17 cellular contexts compared by ENCODE assay signal in the genomic region with DNA sequence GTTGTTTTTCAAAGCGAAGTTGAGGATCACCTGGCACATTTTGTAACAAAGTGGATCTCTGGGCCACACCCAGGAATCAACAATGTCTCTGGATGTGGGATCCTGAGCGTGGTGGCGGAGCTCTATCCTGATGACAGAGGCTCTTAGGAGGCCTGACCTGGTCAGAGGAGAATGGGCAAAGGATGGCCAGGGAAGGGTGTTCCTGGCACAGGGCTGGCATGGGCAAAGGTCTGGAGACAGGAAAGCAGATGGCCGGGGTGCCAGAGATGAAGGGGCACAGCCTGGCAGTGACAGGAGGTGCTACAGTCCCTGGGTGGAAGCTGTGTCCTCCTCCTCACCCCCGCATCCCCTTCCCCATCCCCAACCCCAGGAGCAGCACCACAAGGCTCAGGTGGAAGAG. TPM values are rescaled to one million over a fixed set of nuclear protein-coding genes. Genes with fewer than 3 reads are reported as not detected.
DNase-seq lines count a peak whose midpoint lies in the region; ATAC-seq and TF ChIP-seq lines count a peak whose summit lies in the region.
"Had no signal": no experiment of that assay in that cellular context is flagged by ENCODE, and none has a peak within 500 bp of the region (broad histone marks: within the 10 kb centered on the region; RNA-seq: fewer than 3 reads in every experiment).

No MANE protein-coding gene starts in this region.

- DNase-seq in CD14-positive monocyte (ENCODE audit: low spot score) (no peak), left lobe of liver (ENCODE audit: low spot score) (peak; percentile 61), substantia nigra (lab: John Stamatoyannopoulos, UW) (no peak), cerebellum (ENCODE audit: low spot score) (no peak), lower lobe of right lung (no peak), NCI-H1048 (lab: John Stamatoyannopoulos, UW) (no peak)
- DNase-seq: NCI-H1417, NCI-H2029, NCI-H2171 treated with DMSO at 0.1 percent for 48 hours, NCI-H748 treated with DMSO at 0.1 percent for 48 hours, OCI-M1, RPMI8226 had no signal

- H3K4me1 ChIP-seq in lower lobe of right lung = peaks cover 14% of the 10 kb centered on the region
- H3K4me1 ChIP-seq: BLaER1 had no signal

- H3K36me3 Mint-ChIP-seq in CD14-positive monocyte = peaks cover 51 to 77% of the 10 kb centered on the region in 2 donors

- peaks cover 16% of the 10 kb centered on the region for H3K4me1 Mint-ChIP-seq in CD14-positive monocyte
- H3K4me1 Mint-ChIP-seq: GM23338 had no signal

- peak overlapping the region; percentile 79 to 94 (median 86) for H3K27ac Mint-ChIP-seq in CD14-positive monocyte
- H3K27ac Mint-ChIP-seq: GM23338 had no signal

- H3K9me3 Mint-ChIP-seq in CD14-positive monocyte = no peaks in the 10 kb centered on the region
- H3K9me3 Mint-ChIP-seq: GM23338 had no signal

- H3K27ac ChIP-seq in angular gyrus (ENCODE audit: low read depth, low read length) (peak overlapping the region; percentile 4), substantia nigra (ENCODE audit: low read depth, low read length, poor library complexity, severe bottlenecking) (peak overlapping the region; percentile 84), lower lobe of right lung (no peak overlapping the region)
- H3K27ac ChIP-seq: BLaER1 had no signal

- peak overlapping the region; percentile 20 to 66 for H3K4me3 Mint-ChIP-seq in CD14-positive monocyte
- H3K4me3 Mint-ChIP-seq: GM23338 had no signal

- TF ChIP-seq CTCF in CD14-positive monocyte (IDR thresholded peaks at IDR 0.05) (no peak), lower lobe of right lung (IDR thresholded peaks at IDR 0.05) (no peak)

- H3K36me3 ChIP-seq in lower lobe of right lung = peaks cover 87% of the 10 kb centered on the region

- no peak overlapping the region for H3K4me3 ChIP-seq in lower lobe of right lung
- H3K4me3 ChIP-seq: BLaER1, GM12878, GM23338 had no signal

- H3K9me3 ChIP-seq in lower lobe of right lung = no peaks in the 10 kb centered on the region
- H3K9me3 ChIP-seq: BLaER1 had no signal

- ATAC-seq in left lobe of liver = peak; percentile 82
- no peak for ATAC-seq in lower lobe of right lung
- ATAC-seq: GM12878, GM23338, HCT116 had no signal

- H3K27me3 ChIP-seq in lower lobe of right lung (ENCODE audit: low read depth) = no peaks in the 10 kb centered on the region
- H3K27me3 ChIP-seq: BLaER1 had no signal

- intact Hi-C loops in CD14-positive monocyte (cut with micrococcal nuclease) = no loop called here
- intact Hi-C loops in lower lobe of right lung (cut with DNase I) = no loop called here

- peaks cover 0 to 3% (median 0%) of the 10 kb centered on the region in 3 donors for H3K27me3 Mint-ChIP-seq in CD14-positive monocyte (ENCODE audit: low read depth in 3 of 3)

RNA-seq across cellular contexts. Expression of a gene that starts 20.0 kb away (rescaled TPM):
- polyA plus RNA-seq in CD14-positive monocyte = 10 to 100 TPM; 26.3 to 30.3 TPM
- total RNA-seq in left lobe of liver (45.0 TPM), cerebellum (36.8 TPM), lower lobe of right lung (72.2 TPM)

RNA-seq across cellular contexts. Expression of a gene that starts 25.8 kb away (rescaled TPM):
- 10 to 100 TPM; 44.5 to 53.1 TPM for polyA plus RNA-seq in CD14-positive monocyte
- total RNA-seq in left lobe of liver (70.8 TPM), cerebellum (24.5 TPM), lower lobe of right lung (84.5 TPM)

RNA-seq across cellular contexts. Expression of a gene that starts 34.0 kb away (rescaled TPM):
- 10 to 100 TPM; 31.7 to 74.0 TPM for polyA plus RNA-seq in CD14-positive monocyte
- total RNA-seq in left lobe of liver (50.9 TPM), cerebellum (17.2 TPM), lower lobe of right lung (46.8 TPM)

RNA-seq across cellular contexts. Expression of a gene that starts 59.0 kb away (rescaled TPM):
- polyA plus RNA-seq in CD14-positive monocyte = 10 to 100 TPM; 45.9 to 56.4 TPM
- 10.1 TPM for total RNA-seq in left lobe of liver
- total RNA-seq in cerebellum = 24.5 TPM
- 39.3 TPM for total RNA-seq in lower lobe of right lung
